ENCODE assay signal across 8 cellular contexts in the genomic region with DNA sequence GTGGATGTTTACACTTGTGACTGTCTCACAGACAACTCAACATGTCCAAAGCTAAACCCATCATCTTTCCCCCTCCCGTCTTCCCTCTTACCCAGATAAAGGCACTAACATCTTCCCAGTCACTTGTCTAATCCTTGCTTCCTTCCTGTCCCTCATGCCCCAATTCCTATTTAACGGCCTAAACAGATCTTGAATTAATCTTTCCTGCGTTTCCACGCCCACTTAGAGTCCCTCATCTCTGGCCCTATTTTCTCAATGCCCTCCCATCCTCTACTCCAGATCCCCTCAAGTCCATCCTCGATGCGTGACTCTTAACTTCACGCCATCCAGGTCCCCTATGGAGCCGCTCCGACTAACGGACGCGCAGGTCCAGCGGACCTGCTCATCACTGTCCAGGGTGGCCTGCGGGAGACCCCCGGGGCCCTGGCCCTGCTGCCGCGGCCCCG. TPM values are rescaled to one million over a fixed set of nuclear protein-coding genes. Genes with fewer than 3 reads are reported as not detected.
DNase-seq lines count a peak whose midpoint lies in the region; ATAC-seq and TF ChIP-seq lines count a peak whose summit lies in the region.

No MANE protein-coding gene starts in this region.

- peaks cover 13% of the 10 kb centered on the region for H3K4me1 ChIP-seq in testis

- ATAC-seq in activated naive CD8-positive, alpha-beta T cell treated with anti-CD3 and anti-CD28 coated beads, Interleukin-2, amount 10 ng/mL, durations not matched to agents 7 days and 5 days (ENCODE audit: low read depth): no peak

- no peaks in the 10 kb centered on the region for H3K9me3 ChIP-seq in testis

- POLR2A ChIA-PET in activated naive CD8-positive, alpha-beta T cell treated with anti-CD3 and anti-CD28 coated beads, Interleukin-2, amount 10 ng/mL, durations not matched to agents 7 days and 5 days (lab: Charles Lee): interaction anchor here (0.5 to 2.1 kb wide), 7 partner anchors 9 to 378 kb away, joined by 3 to 6 read pairs (median 4); a partner anchor contains a TSS

- peaks cover 11 to 15% of the 10 kb centered on the region in 2 donors for H3K36me3 Mint-ChIP-seq in CD14-positive monocyte
- peaks cover 21% of the 10 kb centered on the region for H3K36me3 Mint-ChIP-seq in activated naive CD8-positive, alpha-beta T cell treated with anti-CD3 and anti-CD28 coated beads, Interleukin-2, amount 10 ng/mL, durations not matched to agents 7 days and 5 days

- peaks cover 10 to 26% (median 22%) of the 10 kb centered on the region in 3 donors for H3K27me3 Mint-ChIP-seq in CD14-positive monocyte (ENCODE audit: low read depth in 3 of 3)
- H3K27me3 Mint-ChIP-seq in activated naive CD8-positive, alpha-beta T cell treated with anti-CD3 and anti-CD28 coated beads, Interleukin-2, amount 10 ng/mL, durations not matched to agents 7 days and 5 days: peaks cover 16% of the 10 kb centered on the region

- peak overlapping the region; percentile 81 to 92 for H3K4me3 Mint-ChIP-seq in CD14-positive monocyte
- peak overlapping the region; percentile 91 for H3K4me3 Mint-ChIP-seq in activated naive CD8-positive, alpha-beta T cell treated with anti-CD3 and anti-CD28 coated beads, Interleukin-2, amount 10 ng/mL, durations not matched to agents 7 days and 5 days

- peak overlapping the region; percentile 88 to 94 for H3K27ac ChIP-seq in testis

- H3K27ac Mint-ChIP-seq in CD14-positive monocyte: peak overlapping the region; percentile 82 to 95 (median 90)
- peak overlapping the region; percentile 83 for H3K27ac Mint-ChIP-seq in activated naive CD8-positive, alpha-beta T cell treated with anti-CD3 and anti-CD28 coated beads, Interleukin-2, amount 10 ng/mL, durations not matched to agents 7 days and 5 days

- peaks cover 20 to 30% (median 25%) of the 10 kb centered on the region in 7 donors for H3K9me3 Mint-ChIP-seq in CD14-positive monocyte
- no peaks in the 10 kb centered on the region for H3K9me3 Mint-ChIP-seq in activated naive CD8-positive, alpha-beta T cell treated with anti-CD3 and anti-CD28 coated beads, Interleukin-2, amount 10 ng/mL, durations not matched to agents 7 days and 5 days

- no peaks in the 10 kb centered on the region for H3K27me3 ChIP-seq in testis

- DNase-seq in CD14-positive monocyte (ENCODE audit: low spot score): no peak
- DNase-seq in HT-29 (ENCODE audit: low spot score): peak; percentile 36
- no peak for DNase-seq in activated naive CD8-positive, alpha-beta T cell treated with anti-CD3 and anti-CD28 coated beads, Interleukin-2, amount 10 ng/mL, durations not matched to agents 7 days and 5 days
- DNase-seq in iris pigment epithelial cell (ENCODE audit: low read depth): peak; percentile 23
- peak; percentile 18 for DNase-seq in testis
- no peak for DNase-seq in GF-D8 (lab: John Stamatoyannopoulos, UW)
- no peak for DNase-seq in NCI-H69 (lab: John Stamatoyannopoulos, UW)
- DNase-seq in SW480 (ENCODE audit: low spot score): no peak

- 0 to 1% methylated on average over 15 to 18 of the region's 18 CpGs for WGBS in testis, 2 donors

- peak overlapping the region; percentile 91 to 98 for H3K4me3 ChIP-seq in testis

- TF ChIP-seq POLR2A in testis (IDR thresholded peaks at IDR 0.05): no peak

- H3K4me1 Mint-ChIP-seq in CD14-positive monocyte: peaks cover 22% of the 10 kb centered on the region
- peaks cover 40% of the 10 kb centered on the region for H3K4me1 Mint-ChIP-seq in activated naive CD8-positive, alpha-beta T cell treated with anti-CD3 and anti-CD28 coated beads, Interleukin-2, amount 10 ng/mL, durations not matched to agents 7 days and 5 days

- intact Hi-C loops in CD14-positive monocyte (cut with micrococcal nuclease): loop anchor here in 1 of 2 donors (2.0 to 5.0 kb wide), 2 partner anchors 91 to 182 kb away; a partner anchor contains a TSS
- intact Hi-C loops in testis (cut with DNase I; ENCODE audit: low total_unique reads): no loop called here

- H3K36me3 ChIP-seq in testis (ENCODE audit: low read depth, missing control alignments): no peaks in the 10 kb centered on the region

- TF ChIP-seq CTCF in CD14-positive monocyte (IDR thresholded peaks at IDR 0.05) (no peak), testis (IDR thresholded peaks at IDR 0.05) (no peak)

RNA-seq across cellular contexts. Expression of a gene that starts 0.7 kb away (rescaled TPM):
- 10 to 100 TPM in 1 of 2 donors, 1 to 10 TPM in 1; 9.5 to 10.3 TPM for polyA plus RNA-seq in CD14-positive monocyte
- total RNA-seq in HT-29 (2014; rRNA removed; shearing (Covaris generic)): 41.6 and 45.6 TPM in 2 replicates
- total RNA-seq in activated naive CD8-positive, alpha-beta T cell treated with anti-CD3 and anti-CD28 coated beads, Interleukin-2, amount 10 ng/mL, durations not matched to agents 7 days and 5 days: 10 to 100 TPM; 27.8 to 30.6 TPM
- 10 to 100 TPM; 19.6 to 40.2 TPM for total RNA-seq in testis
- 24.6 TPM for polyA plus RNA-seq in testis (ENCODE audit: insufficient read depth, low read depth, low replicate concordance)

RNA-seq across cellular contexts. Expression of a gene that starts 40.0 kb away (rescaled TPM):
- polyA plus RNA-seq in CD14-positive monocyte: not detected
- total RNA-seq in HT-29 (2014; rRNA removed; shearing (Covaris generic)): not detected in 2 replicates
- under 1 TPM; 0.09 to 0.11 TPM for total RNA-seq in activated naive CD8-positive, alpha-beta T cell treated with anti-CD3 and anti-CD28 coated beads, Interleukin-2, amount 10 ng/mL, durations not matched to agents 7 days and 5 days
- 1 to 10 TPM; 2.8 to 7.5 TPM for total RNA-seq in testis
- polyA plus RNA-seq in testis (ENCODE audit: insufficient read depth, low read depth, low replicate concordance): 2.1 TPM

Comparison
In these comparisons a context has a peak if more than half of its experiments do, and no peak if none do; other contexts are left out.
1. DNase-seq: peak in HT-29 (single experiment), iris pigment epithelial cell (single experiment) and testis (single experiment); none in CD14-positive monocyte (single experiment), activated naive CD8-positive, alpha-beta T cell treated with anti-CD3 and anti-CD28 coated beads, Interleukin-2, amount 10 ng/mL, durations not matched to agents 7 days and 5 days (single experiment), GF-D8 (single experiment), NCI-H69 (single experiment) and SW480 (single experiment).